1 cellular context compared by ENCODE assay signal in genomic region chr1:32361674-32362473, GRCh38.
TF ChIP-seq lines count a peak whose summit lies in the region.

No MANE protein-coding gene starts in this region.

TF ChIP-seq in K562, 482 proteins besides CTCF, POLR2A, EP300 and RAD21:
- TF ChIP-seq ZBTB33 (CRISPR knock-in tag; IDR thresholded peaks at IDR 0.05): peak; percentile 94
- no peak for TF ChIP-seq RFX5 (IDR thresholded peaks at IDR 0.05; ENCODE audit: low read depth, low read length)
- TF ChIP-seq POLR2G (IDR thresholded peaks at IDR 0.05; ENCODE audit: low read depth, low read length): peak; percentile 77
- TF ChIP-seq MEF2A (IDR thresholded peaks at IDR 0.05; ENCODE audit: control insufficient read depth, low read depth, low read length): no peak
- TF ChIP-seq IRF1 (CRISPR knock-in tag; IDR thresholded peaks at IDR 0.05; ENCODE audit: borderline replicate concordance): no peak
- TF ChIP-seq RUNX1 (IDR thresholded peaks at IDR 0.05; ENCODE audit: low read depth): no peak
- TF ChIP-seq ATF4 (CRISPR knock-in tag; IDR thresholded peaks at IDR 0.05): no peak
- TF ChIP-seq TAF9B (IDR thresholded peaks at IDR 0.05; ENCODE audit: partially characterized antibody): no peak
- TF ChIP-seq AFF4 (CRISPR knock-in tag; IDR thresholded peaks at IDR 0.05): no peak
- TF ChIP-seq HNRNPK (IDR thresholded peaks at IDR 0.05; ENCODE audit: low read depth, low read length, poor library complexity, severe bottlenecking): no peak
- TF ChIP-seq ZBED1 (IDR thresholded peaks at IDR 0.05): no peak
- TF ChIP-seq ERF (CRISPR knock-in tag; IDR thresholded peaks at IDR 0.05): no peak
- no peak for TF ChIP-seq ZNF668 (CRISPR knock-in tag; IDR thresholded peaks at IDR 0.05)
- no peak for TF ChIP-seq PTRF (tag; IDR thresholded peaks at IDR 0.05)
- 0 out of 2 replicates have a peak, but pooled peaks have one; percentile 51 for TF ChIP-seq RBM14 (IDR thresholded peaks at IDR 0.05; ENCODE audit: borderline replicate concordance, insufficient read depth, low read depth, low read length)
- peak; percentile 57 for TF ChIP-seq HNRNPL (IDR thresholded peaks at IDR 0.05; ENCODE audit: low read depth, low read length)
- no peak for TF ChIP-seq KDM1A (IDR thresholded peaks at IDR 0.05)
- no peak for TF ChIP-seq CHCHD3 (CRISPR knock-in tag; IDR thresholded peaks at IDR 0.05)
- TF ChIP-seq ZSCAN32 (CRISPR knock-in tag; IDR thresholded peaks at IDR 0.05): no peak
- TF ChIP-seq RBFOX2 (IDR thresholded peaks at IDR 0.05; ENCODE audit: low read depth, low read length): peak; percentile 48; the same call in 1 of the 2 replicates
- TF ChIP-seq ZEB2 (IDR thresholded peaks at IDR 0.05): no peak
- no peak for TF ChIP-seq CHD2 (IDR thresholded peaks at IDR 0.05; ENCODE audit: low read depth, low read length)
- peak; percentile 94 for TF ChIP-seq RBM22 (IDR thresholded peaks at IDR 0.05; ENCODE audit: low read depth, low read length, poor library complexity, severe bottlenecking)
- TF ChIP-seq RNF2 (IDR thresholded peaks at IDR 0.05): no peak
- TF ChIP-seq ZMIZ1 (IDR thresholded peaks at IDR 0.05; ENCODE audit: low read depth in 2 of 2, low read length in 2 of 2): peak in 1 of 2 experiments; percentile 9; a peak in 1 of 4 replicates
- TF ChIP-seq ZNF384 (IDR thresholded peaks at IDR 0.05; ENCODE audit: low read depth, low read length): no peak
- TF ChIP-seq HBP1 (CRISPR knock-in tag; IDR thresholded peaks at IDR 0.05): no peak
- TF ChIP-seq RHOXF2B (CRISPR knock-in tag; conservative IDR thresholded peaks at IDR 0.05): no peak
- TF ChIP-seq LCOR (CRISPR knock-in tag; IDR thresholded peaks at IDR 0.05): no peak
- no peak for TF ChIP-seq MECOM (CRISPR knock-in tag; IDR thresholded peaks at IDR 0.05)
- TF ChIP-seq PKNOX1 (IDR thresholded peaks at IDR 0.05): no peak
- no peak for TF ChIP-seq ARNT (IDR thresholded peaks at IDR 0.05)
- no peak for TF ChIP-seq HDAC8 (tag; IDR thresholded peaks at IDR 0.05)
- no peak for TF ChIP-seq GATA2 (CRISPR knock-in tag; IDR thresholded peaks at IDR 0.05)
- peak; percentile 5; the same call in 1 of the 2 replicates for TF ChIP-seq POLR2AphosphoS5 (IDR thresholded peaks at IDR 0.05; ENCODE audit: control insufficient read depth, insufficient read depth, low read depth, low read length)
